Comparison of ENCODE assay signal across 8 cellular contexts in the genomic region with DNA sequence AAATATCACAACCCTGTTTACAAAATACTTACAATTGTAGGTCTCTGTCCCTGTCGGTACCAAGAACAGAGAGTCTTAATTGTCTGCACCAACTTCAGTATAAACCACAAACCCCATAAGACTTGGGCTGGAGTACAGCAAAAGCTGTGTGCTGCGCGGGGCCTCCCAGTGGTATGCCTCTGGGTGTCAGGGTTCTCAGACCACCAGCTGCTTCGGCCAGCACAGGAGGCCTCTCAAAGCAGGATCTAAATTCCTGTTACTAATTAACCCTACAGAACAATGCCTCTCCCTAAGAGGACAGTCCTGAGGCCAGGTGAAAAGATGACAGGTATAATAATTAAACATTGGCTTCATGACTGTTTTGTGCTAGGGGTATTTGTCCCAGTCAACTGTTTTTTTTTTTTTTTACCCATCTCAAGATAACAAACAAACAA. TPM values are rescaled to one million over a fixed set of nuclear protein-coding genes. Genes with fewer than 3 reads are reported as not detected.
DNase-seq lines count a peak whose midpoint lies in the region; ATAC-seq and TF ChIP-seq lines count a peak whose summit lies in the region.

No MANE protein-coding gene starts in this region.

- no peaks in the 10 kb centered on the region for H3K27me3 ChIP-seq in KMS-11 (ENCODE audit: insufficient read depth, low read depth)
- no peaks in the 10 kb centered on the region for H3K27me3 ChIP-seq in dorsolateral prefrontal cortex
- H3K27me3 ChIP-seq in naive thymus-derived CD4-positive, alpha-beta T cell (ENCODE audit: control insufficient read depth in 2 of 2, insufficient read depth in 2 of 2, low read length in 2 of 2) = no peaks in the 10 kb centered on the region
- no peaks in the 10 kb centered on the region for H3K27me3 ChIP-seq in trophoblast cell (ENCODE audit: insufficient read depth, low read length)

- H4K91ac ChIP-seq in trophoblast cell (ENCODE audit: low read depth, low read length) = no peak overlapping the region

- peak; percentile 21 for DNase-seq in activated CD4-positive, alpha-beta T cell treated with anti-CD3 and anti-CD28 coated beads, Interleukin-2, amount 10 ng/mL, durations not matched to agents 7 days and 5 days
- DNase-seq in activated CD4-positive, alpha-beta T cell treated with anti-CD3 and anti-CD28 coated beads, Interleukin-2, amount 50 U/mL, for 4 hours = no peak
- no peak for DNase-seq in dorsolateral prefrontal cortex
- DNase-seq in naive thymus-derived CD4-positive, alpha-beta T cell = peak in 2 of 9 donors; percentile 5 to 13
- no peak for DNase-seq in SKM-1 treated with dmso at 0.1 percent for 144 hours (lab: John Stamatoyannopoulos, UW; ENCODE audit: unreplicated experiment)
- no peak for DNase-seq in trophoblast cell

- no peaks in the 10 kb centered on the region for H4K20me1 ChIP-seq in KMS-11 (ENCODE audit: insufficient read depth)

- H2BK12ac ChIP-seq in trophoblast cell (ENCODE audit: low read length) = no peak overlapping the region

- H3K4me3 Mint-ChIP-seq in activated CD4-positive, alpha-beta T cell treated with anti-CD3 and anti-CD28 coated beads, Interleukin-2, amount 10 ng/mL, durations not matched to agents 7 days and 5 days = no peak overlapping the region
- H3K4me3 Mint-ChIP-seq in naive thymus-derived CD4-positive, alpha-beta T cell = peak overlapping the region in 8 of 10 donors; percentile 34 to 67 (median 51)

- H3K18ac ChIP-seq in trophoblast cell (ENCODE audit: low read length) = no peak overlapping the region

- peak overlapping the region; percentile 23; the same call in 1 of the 2 replicates for H3K4me2 ChIP-seq in KMS-11
- no peak overlapping the region for H3K4me2 ChIP-seq in trophoblast cell (ENCODE audit: low read length)

- no peaks in the 10 kb centered on the region for H3K9me3 ChIP-seq in naive thymus-derived CD4-positive, alpha-beta T cell (ENCODE audit: control insufficient read depth in 2 of 3, low read length in 3 of 3)
- peaks cover 1% of the 10 kb centered on the region for H3K9me3 ChIP-seq in trophoblast cell (ENCODE audit: insufficient read depth, low read depth, low read length)

- H2AFZ ChIP-seq in KMS-11 (ENCODE audit: low read depth) (no peak overlapping the region), trophoblast cell (ENCODE audit: insufficient read depth, low read length, poor library complexity) (no peak overlapping the region)

- no peak overlapping the region for H3K14ac ChIP-seq in trophoblast cell (ENCODE audit: low read length)

- H4K12ac ChIP-seq in trophoblast cell (ENCODE audit: low read depth, low read length) = no peak overlapping the region

- CTCF ChIA-PET in activated CD4-positive, alpha-beta T cell treated with anti-CD3 and anti-CD28 coated beads, Interleukin-2, amount 10 ng/mL, durations not matched to agents 7 days and 5 days (lab: Charles Lee) = interaction anchor here (1.2 kb wide), 2 partner anchors 8 to 39 kb away, joined by 3 to 4 read pairs; no protein-coding TSS in a partner anchor
- CTCF ChIA-PET in naive thymus-derived CD4-positive, alpha-beta T cell (lab: Charles Lee) = interaction anchor here (0.6 to 1.6 kb wide), 3 partner anchors 12 to 749 kb away, joined by 3 to 5 read pairs (median 4); no protein-coding TSS in a partner anchor

- H3K27me3 Mint-ChIP-seq in activated CD4-positive, alpha-beta T cell treated with anti-CD3 and anti-CD28 coated beads, Interleukin-2, amount 10 ng/mL, durations not matched to agents 7 days and 5 days = no peaks in the 10 kb centered on the region
- no peaks in the 10 kb centered on the region for H3K27me3 Mint-ChIP-seq in naive thymus-derived CD4-positive, alpha-beta T cell

- intact Hi-C loops in dorsolateral prefrontal cortex (cut with DNase I) = no loop called here
- intact Hi-C loops in naive thymus-derived CD4-positive, alpha-beta T cell (cut with micrococcal nuclease) = loop anchor here in 1 of 2 donors (1.0 to 2.0 kb wide), 3 partner anchors 13 to 100 kb away; no protein-coding TSS in a partner anchor

- H3K27ac ChIP-seq in KMS-11 (peak overlapping the region; percentile 16; the same call in 1 of the 2 replicates), dorsolateral prefrontal cortex (peak overlapping the region in 32 of 59 donors; percentile 2 to 76 (median 43)), trophoblast cell (ENCODE audit: low read depth, low read length) (no peak overlapping the region)
- no peak overlapping the region for H3K27ac ChIP-seq in naive thymus-derived CD4-positive, alpha-beta T cell (ENCODE audit: low read depth, low read length)

- peak; percentile 56 for ATAC-seq in naive thymus-derived CD4-positive, alpha-beta T cell
- no peak for ATAC-seq in GM21528 (IDR thresholded peaks at IDR 0.05; ENCODE audit: low FRiP score, unreplicated experiment)

- no peak overlapping the region for H3K23ac ChIP-seq in trophoblast cell (ENCODE audit: low read length)

- TF ChIP-seq CTCF in KMS-11 (conservative IDR thresholded peaks at IDR 0.05; ENCODE audit: low read depth, low read length) = no peak
- TF ChIP-seq CTCF in dorsolateral prefrontal cortex (IDR thresholded peaks at IDR 0.05 in 54 of 56, conservative IDR thresholded peaks at IDR 0.05 in 2 of 56; ENCODE audit: low read depth in 1 of 56, partially characterized antibody in 56 of 56) = no peak

- H3K9me3 Mint-ChIP-seq in activated CD4-positive, alpha-beta T cell treated with anti-CD3 and anti-CD28 coated beads, Interleukin-2, amount 10 ng/mL, durations not matched to agents 7 days and 5 days = peaks cover 4% of the 10 kb centered on the region
- no peaks in the 10 kb centered on the region for H3K9me3 Mint-ChIP-seq in naive thymus-derived CD4-positive, alpha-beta T cell

- no peak overlapping the region for H2AK5ac ChIP-seq in trophoblast cell (ENCODE audit: low read length)

- no peaks in the 10 kb centered on the region for H3K36me3 ChIP-seq in KMS-11 (ENCODE audit: insufficient read depth)
- no peaks in the 10 kb centered on the region for H3K36me3 ChIP-seq in naive thymus-derived CD4-positive, alpha-beta T cell (ENCODE audit: control insufficient read depth in 2 of 3, insufficient read depth in 3 of 3, low read length in 3 of 3)
- peaks cover 5 to 6% of the 10 kb centered on the region in 2 experiments for H3K36me3 ChIP-seq in trophoblast cell (ENCODE audit: control insufficient read depth in 1 of 2, insufficient read depth in 2 of 2, low read length in 2 of 2)

- no peak overlapping the region for H3K4ac ChIP-seq in trophoblast cell (ENCODE audit: low read depth, low read length)

- WGBS in trophoblast cell (ENCODE audit: extremely low coverage, insufficient coverage, insufficient read length) = no CpG with 5 or more reads among the region's 4 CpGs

- peaks cover 36% of the 10 kb centered on the region for H3K4me1 Mint-ChIP-seq in activated CD4-positive, alpha-beta T cell treated with anti-CD3 and anti-CD28 coated beads, Interleukin-2, amount 10 ng/mL, durations not matched to agents 7 days and 5 days
- H3K4me1 Mint-ChIP-seq in naive thymus-derived CD4-positive, alpha-beta T cell = peaks cover 25 to 60% (median 48%) of the 10 kb centered on the region in 7 donors

- H2BK120ac ChIP-seq in trophoblast cell (ENCODE audit: insufficient read depth, low read length, poor library complexity) = no peak overlapping the region

- H3K36me3 Mint-ChIP-seq in activated CD4-positive, alpha-beta T cell treated with anti-CD3 and anti-CD28 coated beads, Interleukin-2, amount 10 ng/mL, durations not matched to agents 7 days and 5 days (ENCODE audit: low read depth) = peaks cover 10% of the 10 kb centered on the region
- H3K36me3 Mint-ChIP-seq in naive thymus-derived CD4-positive, alpha-beta T cell = peaks cover 2 to 27% (median 18%) of the 10 kb centered on the region in 5 donors

- POLR2A ChIA-PET in activated CD4-positive, alpha-beta T cell treated with anti-CD3 and anti-CD28 coated beads, Interleukin-2, amount 10 ng/mL, durations not matched to agents 7 days and 5 days (lab: Charles Lee) = no interaction called here
- POLR2A ChIA-PET in naive thymus-derived CD4-positive, alpha-beta T cell (lab: Charles Lee) = no interaction called here

- no peak overlapping the region for H4K8ac ChIP-seq in trophoblast cell (ENCODE audit: low read depth, low read length)

- no peak overlapping the region for H2BK5ac ChIP-seq in trophoblast cell (ENCODE audit: low read depth, low read length, poor library complexity)

- H3K79me2 ChIP-seq in KMS-11 (ENCODE audit: insufficient read depth, low read depth) = no peaks in the 10 kb centered on the region
- no peaks in the 10 kb centered on the region for H3K79me2 ChIP-seq in trophoblast cell (ENCODE audit: control insufficient read depth, insufficient read depth, low read length, poor library complexity)

- H3K9ac ChIP-seq in KMS-11 (no peak overlapping the region), trophoblast cell (ENCODE audit: low read length) (no peak overlapping the region)

- H3K4me1 ChIP-seq in KMS-11 (ENCODE audit: low read depth, poor library complexity, severe bottlenecking) (peaks cover 28% of the 10 kb centered on the region), trophoblast cell (ENCODE audit: control insufficient read depth in 1 of 2, insufficient read depth in 2 of 2, low read length in 2 of 2) (peaks cover 3 to 6% of the 10 kb centered on the region in 2 experiments)
- H3K4me1 ChIP-seq in naive thymus-derived CD4-positive, alpha-beta T cell (ENCODE audit: control insufficient read depth in 2 of 2, insufficient read depth in 2 of 2, low read length in 2 of 2) = peaks cover 14 to 16% of the 10 kb centered on the region in 2 donors

- H3K4me3 ChIP-seq in KMS-11 (IDR thresholded peaks at IDR 0.05; ENCODE audit: insufficient read depth, low read depth, low read length) = no peak overlapping the region
- peak overlapping the region in 1 of 59 donors; percentile 34 for H3K4me3 ChIP-seq in dorsolateral prefrontal cortex
- H3K4me3 ChIP-seq in naive thymus-derived CD4-positive, alpha-beta T cell (ENCODE audit: low read length) = no peak overlapping the region
- no peak overlapping the region for H3K4me3 ChIP-seq in trophoblast cell (ENCODE audit: low read depth, low read length)

- peaks cover 3% of the 10 kb centered on the region for H3K79me1 ChIP-seq in trophoblast cell (ENCODE audit: low read length)

- peak overlapping the region; percentile 68 for H3K27ac Mint-ChIP-seq in activated CD4-positive, alpha-beta T cell treated with anti-CD3 and anti-CD28 coated beads, Interleukin-2, amount 10 ng/mL, durations not matched to agents 7 days and 5 days
- H3K27ac Mint-ChIP-seq in naive thymus-derived CD4-positive, alpha-beta T cell = peak overlapping the region in 7 of 9 donors; percentile 21 to 80 (median 32)

RNA-seq across cellular contexts. Expression of gene SVIL, which starts 1.0 kb away (rescaled TPM):
- total RNA-seq in activated CD4-positive, alpha-beta T cell treated with anti-CD3 and anti-CD28 coated beads, Interleukin-2, amount 10 ng/mL, durations not matched to agents 7 days and 5 days = 10 to 100 TPM; 22.6 to 26.8 TPM
- total RNA-seq in dorsolateral prefrontal cortex = 10 to 100 TPM in 43 of 120 experiments, 1 to 10 TPM in 77; 2.4 to 33.0 (median 7.8) TPM
- 10 to 100 TPM; 13.5 to 48.9 (median 23.5) TPM for total RNA-seq in naive thymus-derived CD4-positive, alpha-beta T cell
- polyA plus RNA-seq in naive thymus-derived CD4-positive, alpha-beta T cell = 10 to 100 TPM in 1 of 2 donors, 1 to 10 TPM in 1; 8.7 to 16.3 TPM
- polyA plus RNA-seq in trophoblast cell (2013) = 25.1 and 25.3 TPM in 2 replicates

Comparison
In these comparisons a context has a peak if more than half of its experiments do, and no peak if none do; other contexts are left out.
1. H3K27ac ChIP-seq: peak in KMS-11 (single experiment) and dorsolateral prefrontal cortex (32 of 59); none in naive thymus-derived CD4-positive, alpha-beta T cell (single experiment) and trophoblast cell (single experiment).